ENCODE assay signal across 10 cellular contexts in genomic region chr4:8303485-8304281, GRCh38. TPM values are rescaled to one million over a fixed set of nuclear protein-coding genes. Genes with fewer than 3 reads are reported as not detected.
DNase-seq lines count a peak whose midpoint lies in the region; ATAC-seq and TF ChIP-seq lines count a peak whose summit lies in the region.
"Had no signal": no experiment of that assay in that cellular context is flagged by ENCODE, and none has a peak within 500 bp of the region (broad histone marks: within the 10 kb centered on the region; RNA-seq: fewer than 3 reads in every experiment).

No MANE protein-coding gene starts in this region.

- no peak overlapping the region for H3K4me3 Mint-ChIP-seq in activated T-helper 17 cell treated with anti-CD3 and anti-CD28 coated beads, Interleukin-2, amount 50 U/mL, for 72 hours
- H3K4me3 Mint-ChIP-seq: activated naive CD4-positive, alpha-beta T cell treated with anti-CD3 and anti-CD28 coated beads, Interleukin-2, amount 50 U/mL, for 24 hours had no signal

- no peak for TF ChIP-seq CTCF in astrocyte of the spinal cord (IDR thresholded peaks at IDR 0.05; ENCODE audit: low read depth, low read length)

- no peaks in the 10 kb centered on the region for H3K36me3 Mint-ChIP-seq in activated T-helper 17 cell treated with anti-CD3 and anti-CD28 coated beads, Interleukin-2, amount 50 U/mL, for 72 hours (ENCODE audit: low read depth)
- H3K36me3 Mint-ChIP-seq: activated naive CD4-positive, alpha-beta T cell treated with anti-CD3 and anti-CD28 coated beads, Interleukin-2, amount 50 U/mL, for 24 hours had no signal

- peaks cover 11% of the 10 kb centered on the region for H3K27me3 Mint-ChIP-seq in activated T-helper 17 cell treated with anti-CD3 and anti-CD28 coated beads, Interleukin-2, amount 50 U/mL, for 72 hours

- in situ Hi-C loops in astrocyte of the spinal cord (cut with HindIII; ENCODE audit: low sequenced_read_pairs) = no loop called here

- DNase-seq in CD1c-positive myeloid dendritic cell (ENCODE audit: extremely low spot score) (peak; percentile 34), LoVo (ENCODE audit: low spot score) (peak; percentile 4), astrocyte of the spinal cord (ENCODE audit: low read depth, low spot score) (peak; percentile 79), midbrain (lab: John Stamatoyannopoulos, UW) (peak; percentile 3), NCI-H524 (lab: John Stamatoyannopoulos, UW) (no peak), Kasumi-1 (lab: John Stamatoyannopoulos, UW) (no peak)

- H3K27ac Mint-ChIP-seq in activated T-helper 17 cell treated with anti-CD3 and anti-CD28 coated beads, Interleukin-2, amount 50 U/mL, for 72 hours = no peak overlapping the region
- H3K27ac Mint-ChIP-seq: activated naive CD4-positive, alpha-beta T cell treated with anti-CD3 and anti-CD28 coated beads, Interleukin-2, amount 50 U/mL, for 24 hours had no signal

- ATAC-seq in activated T-helper 17 cell treated with anti-CD3 and anti-CD28 coated beads, Interleukin-2, amount 50 U/mL, for 72 hours (replicated peaks) = no peak
- ATAC-seq in GM18867 (IDR thresholded peaks at IDR 0.05; ENCODE audit: unreplicated experiment) = no peak

- no peak overlapping the region for H3K4me3 ChIP-seq in astrocyte of the spinal cord (ENCODE audit: low read depth, low read length)
- H3K4me3 ChIP-seq: lung had no signal

- no peaks in the 10 kb centered on the region for H3K4me1 Mint-ChIP-seq in activated T-helper 17 cell treated with anti-CD3 and anti-CD28 coated beads, Interleukin-2, amount 50 U/mL, for 72 hours
- H3K4me1 Mint-ChIP-seq: activated naive CD4-positive, alpha-beta T cell treated with anti-CD3 and anti-CD28 coated beads, Interleukin-2, amount 50 U/mL, for 24 hours had no signal

- peaks cover 6% of the 10 kb centered on the region for H3K9me3 Mint-ChIP-seq in activated T-helper 17 cell treated with anti-CD3 and anti-CD28 coated beads, Interleukin-2, amount 50 U/mL, for 72 hours

RNA-seq across cellular contexts. Expression of gene HTRA3, which starts 34.1 kb away (rescaled TPM):
- not detected for total RNA-seq in activated T-helper 17 cell treated with anti-CD3 and anti-CD28 coated beads, Interleukin-2, amount 50 U/mL, for 72 hours

Comparison
In these comparisons a context has a peak if more than half of its experiments do, and no peak if none do; other contexts are left out.
1. DNase-seq: peak in CD1c-positive myeloid dendritic cell (single experiment), LoVo (single experiment), astrocyte of the spinal cord (single experiment) and midbrain (single experiment); none in NCI-H524 (0 of 2) and Kasumi-1 (0 of 2).